11 cellular contexts compared by ENCODE assay signal in the genomic region with DNA sequence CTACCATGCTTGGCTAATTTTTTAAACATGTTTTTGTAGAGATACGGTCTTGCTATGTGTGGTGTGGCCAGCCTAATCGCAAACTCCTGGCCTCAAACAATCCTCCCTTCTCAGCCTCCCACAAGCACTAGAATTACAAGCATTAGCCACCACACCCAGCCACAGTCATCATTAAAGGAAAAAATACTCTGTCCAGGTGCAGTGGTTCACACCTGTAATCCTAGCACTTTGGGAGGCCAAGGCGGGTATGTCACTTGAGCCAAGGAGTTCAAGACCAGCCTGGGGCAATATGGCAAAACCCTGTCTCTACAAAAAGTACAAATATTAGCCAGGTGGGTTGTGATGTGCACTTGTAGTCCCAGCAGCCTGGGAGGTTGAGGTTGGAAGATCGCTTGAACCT. TPM values are rescaled to one million over a fixed set of nuclear protein-coding genes. Genes with fewer than 3 reads are reported as not detected.
"Had no signal": no experiment of that assay in that cellular context is flagged by ENCODE, and none has a peak within 500 bp of the region (broad histone marks: within the 10 kb centered on the region; RNA-seq: fewer than 3 reads in every experiment).

No MANE protein-coding gene starts in this region.

- H3K27me3 ChIP-seq: gastrocnemius medialis, tibial artery, vagina had no signal

- H3K36me3 ChIP-seq: gastrocnemius medialis, heart left ventricle, tibial artery, vagina had no signal

- H3K9me3 ChIP-seq: gastrocnemius medialis, heart left ventricle, tibial artery, vagina had no signal

- DNase-seq: activated CD4-positive, alpha-beta T cell treated with anti-CD3 and anti-CD28 coated beads, Interleukin-2, amount 10 ng/mL, durations not matched to agents 24 days and 14 days; activated CD4-positive, CD25-positive, alpha-beta regulatory T cell; immature natural killer cell; posterior cingulate gyrus; retina; stimulated activated CD4-positive, alpha-beta T cell treated with anti-CD3 and anti-CD28 coated beads, Interleukin-2, amount 100 ng/mL, for 48 hours; tibial artery had no signal

- H3K4me1 ChIP-seq: gastrocnemius medialis, vagina had no signal

- H3K27ac ChIP-seq: gastrocnemius medialis, tibial artery, vagina had no signal

- H3K4me3 ChIP-seq: vagina had no signal

RNA-seq across cellular contexts. Expression of gene NLRP3, which starts 25.0 kb away (rescaled TPM):
- total RNA-seq: myocyte had no signal
